Comparison of ENCODE assay signal across 8 cellular contexts in genomic region chr11:123653997-123654565, GRCh38. TPM values are rescaled to one million over a fixed set of nuclear protein-coding genes. Genes with fewer than 3 reads are reported as not detected.
DNase-seq lines count a peak whose midpoint lies in the region; TF ChIP-seq lines count a peak whose summit lies in the region.

No MANE protein-coding gene starts in this region.

- no peaks in the 10 kb centered on the region for H3K36me3 ChIP-seq in kidney epithelial cell (ENCODE audit: control insufficient read depth, insufficient read depth, low read length)

- H3K9me3 Mint-ChIP-seq in CD14-positive monocyte: peaks cover 0 to 9% (median 3%) of the 10 kb centered on the region in 7 donors
- H3K9me3 Mint-ChIP-seq in H9: no peaks in the 10 kb centered on the region

- H3K9me3 ChIP-seq in H9 (ENCODE audit: control insufficient read depth, low read depth, low read length): no peaks in the 10 kb centered on the region

- peaks cover 15% of the 10 kb centered on the region for H3K23me2 ChIP-seq in H9 (ENCODE audit: insufficient read length, low read depth, low read length, poor library complexity, severe bottlenecking)

- H2BK12ac ChIP-seq in H9 (ENCODE audit: insufficient read length, low read depth, low read length): no peak overlapping the region

- H3K4me3 ChIP-seq in kidney epithelial cell (ENCODE audit: low read depth, low read length): peak overlapping the region; percentile 68

- H3K79me1 ChIP-seq in H9 (ENCODE audit: insufficient read depth, low read depth, low read length, poor library complexity, severe bottlenecking): no peaks in the 10 kb centered on the region

- peaks cover 9% of the 10 kb centered on the region for H3K4me1 Mint-ChIP-seq in CD14-positive monocyte
- H3K4me1 Mint-ChIP-seq in H9: peaks cover 11 to 12% of the 10 kb centered on the region in 2 experiments

- H3K23ac ChIP-seq in H9 (ENCODE audit: insufficient read length, low read depth, low read length): no peak overlapping the region

- H4K91ac ChIP-seq in H9 (ENCODE audit: insufficient read length, low read depth, low read length): no peak overlapping the region

- no peak overlapping the region; the same call in 1 of the 2 replicates for H3K14ac ChIP-seq in H9 (ENCODE audit: insufficient read depth, low read length)

- no peak for DNase-seq in CD14-positive monocyte (ENCODE audit: low spot score)
- peak; percentile 66 for DNase-seq in H9
- DNase-seq in SK-MEL-5 (ENCODE audit: low read depth, low spot score): peak; percentile 20
- DNase-seq in caudate nucleus (lab: John Stamatoyannopoulos, UW): peak in 9 of 61 donors; percentile 17 to 75 (median 47)
- DNase-seq in kidney epithelial cell (ENCODE audit: low read depth): peak; percentile 12
- DNase-seq in stimulated activated CD4-positive, alpha-beta T cell treated with anti-CD3 and anti-CD28 coated beads, Interleukin-2, amount 100 ng/mL, for 24 hours: peak; percentile 33 to 42
- no peak for DNase-seq in mesenteric fat pad (ENCODE audit: low spot score)
- DNase-seq in superior temporal gyrus (ENCODE audit: extremely low spot score): no peak

- H4K8ac ChIP-seq in H9 (replicated peaks; ENCODE audit: insufficient read length, low read depth, low read length): no peak overlapping the region

- H2AK5ac ChIP-seq in H9 (ENCODE audit: insufficient read length, low read length): no peak overlapping the region

- in situ Hi-C loops in SK-MEL-5 (cut with HindIII; ENCODE audit: low pct_unique_long_range_greater_than_20kb, low sequenced_read_pairs): loop anchor here (10.0 kb wide), 1 partner anchor 61 kb away; no protein-coding TSS in a partner anchor

- no peak overlapping the region for H4K5ac ChIP-seq in H9 (ENCODE audit: insufficient read length, low read depth, low read length)

- intact Hi-C loops in CD14-positive monocyte (cut with micrococcal nuclease): no loop called here

- no peak overlapping the region for H3K18ac ChIP-seq in H9 (ENCODE audit: insufficient read length, low read depth, low read length)

- H4K20me1 ChIP-seq in H9 (ENCODE audit: control insufficient read depth, insufficient read depth, insufficient read length): no peaks in the 10 kb centered on the region

- no peak overlapping the region for H3K4ac ChIP-seq in H9 (ENCODE audit: low read depth, low read length)

- H3K9ac ChIP-seq in H9 (ENCODE audit: extremely low read depth, insufficient read length, low read length): no peak overlapping the region

- H3K4me3 Mint-ChIP-seq in CD14-positive monocyte (peak overlapping the region; percentile 74 to 91), H9 (peak overlapping the region; percentile 81 to 88)

- H2BK5ac ChIP-seq in H9 (ENCODE audit: insufficient read length, low read length): no peak overlapping the region

- no peak overlapping the region for H3K27ac ChIP-seq in H9 (ENCODE audit: insufficient read length, low read depth, low read length)
- peak overlapping the region; percentile 16 for H3K27ac ChIP-seq in caudate nucleus (ENCODE audit: low read depth, low read length)

- no peak overlapping the region for H2BK20ac ChIP-seq in H9 (ENCODE audit: low read depth, low read length, poor library complexity, severe bottlenecking)

- no CpG with 5 or more reads among the region's 55 CpGs for WGBS in H9 (ENCODE audit: extremely low coverage, insufficient read length, low lambda C conversion rate)

- no peak overlapping the region for H3T11ph ChIP-seq in H9 (ENCODE audit: low read length)

- H2BK15ac ChIP-seq in H9 (ENCODE audit: low read depth, low read length): no peak overlapping the region

- H3K27me3 ChIP-seq in H9 (ENCODE audit: insufficient read depth, low read length): peaks cover 10% of the 10 kb centered on the region; the same call in 1 of the 2 replicates
- peaks cover 16% of the 10 kb centered on the region for H3K27me3 ChIP-seq in kidney epithelial cell (ENCODE audit: control insufficient read depth, insufficient read depth, low read length)

- H3K27me3 Mint-ChIP-seq in CD14-positive monocyte (ENCODE audit: low read depth in 3 of 3): peaks cover 43 to 55% (median 48%) of the 10 kb centered on the region in 3 donors
- peaks cover 61% of the 10 kb centered on the region for H3K27me3 Mint-ChIP-seq in H9 (ENCODE audit: low read depth)

- no peak overlapping the region for H2BK120ac ChIP-seq in H9 (ENCODE audit: low read depth, low read length, poor library complexity, severe bottlenecking)

- peak overlapping the region; percentile 79 for H3K4me2 ChIP-seq in H9 (ENCODE audit: insufficient read depth, insufficient read length, low read length)

- TF ChIP-seq CTCF in CD14-positive monocyte (IDR thresholded peaks at IDR 0.05) (no peak), H9 (conservative IDR thresholded peaks at IDR 0.05) (no peak), kidney epithelial cell (IDR thresholded peaks at IDR 0.05; ENCODE audit: insufficient read depth, low read length, poor library complexity, severe bottlenecking) (no peak)

- no peak overlapping the region for H2AFZ ChIP-seq in H9 (ENCODE audit: low read length)

- H3K36me3 Mint-ChIP-seq in CD14-positive monocyte (peaks cover 0 to 2% of the 10 kb centered on the region in 2 donors), H9 (ENCODE audit: insufficient read depth in 1 of 3, low read depth in 3 of 3) (no peaks in the 10 kb centered on the region)

- H3K56ac ChIP-seq in H9 (ENCODE audit: insufficient read length, low read depth, low read length): no peak overlapping the region

- no peaks in the 10 kb centered on the region for H3K79me2 ChIP-seq in H9 (ENCODE audit: insufficient read depth, low read length)

- H3K4me1 ChIP-seq in H9 (ENCODE audit: insufficient read depth, low read length): peaks cover 2% of the 10 kb centered on the region; the same call in 1 of the 2 replicates

- no peak overlapping the region for H3K27ac Mint-ChIP-seq in CD14-positive monocyte
- H3K27ac Mint-ChIP-seq in H9: no peak overlapping the region

RNA-seq across cellular contexts. Expression of gene SCN3B, which starts 0.3 kb away (rescaled TPM):
- polyA plus RNA-seq in CD14-positive monocyte: not detected
- total RNA-seq in H9 (2021) (0.64 and 0.77 TPM in 2 replicates), kidney epithelial cell (2.1 and 2.4 TPM in 2 replicates), mesenteric fat pad (1.3 TPM)
- total RNA-seq in SK-MEL-5 (2014; rRNA removed; shearing (Covaris generic)): 0.08 and 0.11 TPM in 2 replicates
- polyA plus RNA-seq in SK-MEL-5 (2015; cell fraction: cytosol; rRNA removed): 0.04 and 0.08 TPM in 2 replicates
- polyA plus RNA-seq in SK-MEL-5 (2015; cell fraction: nucleus; rRNA removed): 0.52 TPM in 1 of 2 replicates, not detected in the other

Comparison
In these comparisons a context has a peak if more than half of its experiments do, and no peak if none do; other contexts are left out.
1. DNase-seq: peak in H9 (single experiment), SK-MEL-5 (single experiment), kidney epithelial cell (single experiment) and stimulated activated CD4-positive, alpha-beta T cell treated with anti-CD3 and anti-CD28 coated beads, Interleukin-2, amount 100 ng/mL, for 24 hours (2 of 2); none in CD14-positive monocyte (single experiment), mesenteric fat pad (single experiment) and superior temporal gyrus (single experiment).